34 cellular contexts compared by ENCODE assay signal in genomic region chr4:129852434-129852833, GRCh38.
"Had no signal": no experiment of that assay in that cellular context is flagged by ENCODE, and none has a peak within 500 bp of the region (broad histone marks: within the 10 kb centered on the region; RNA-seq: fewer than 3 reads in every experiment).

No MANE protein-coding gene starts in this region.

- H3K36me3 Mint-ChIP-seq: activated CD8-positive, alpha-beta memory T cell treated with anti-CD3 and anti-CD28 coated beads, Interleukin-2, amount 10 ng/mL, durations not matched to agents 7 days and 5 days; activated naive CD4-positive, alpha-beta T cell treated with anti-CD3 and anti-CD28 coated beads, Interleukin-2, amount 50 U/mL, for 24 hours; activated naive CD8-positive, alpha-beta T cell treated with anti-CD3 and anti-CD28 coated beads, Interleukin-2, amount 10 ng/mL, durations not matched to agents 7 days and 5 days had no signal

- H3K36me3 ChIP-seq: breast epithelium, MG63, SJCRH30, WERI-Rb-1 had no signal

- ATAC-seq: activated CD8-positive, alpha-beta memory T cell treated with anti-CD3 and anti-CD28 coated beads, Interleukin-2, amount 10 ng/mL, durations not matched to agents 7 days and 5 days; body of pancreas; K562 had no signal

- H3K4me3 ChIP-seq: body of pancreas, breast epithelium, K562, MG63, SJCRH30, SK-N-MC had no signal

- H3K27ac Mint-ChIP-seq: activated CD4-positive, alpha-beta memory T cell treated with anti-CD3 and anti-CD28 coated beads, Interleukin-2, amount 10 ng/mL, durations not matched to agents 7 days and 5 days; activated CD8-positive, alpha-beta memory T cell treated with anti-CD3 and anti-CD28 coated beads, Interleukin-2, amount 10 ng/mL, durations not matched to agents 7 days and 5 days; activated naive CD4-positive, alpha-beta T cell treated with anti-CD3 and anti-CD28 coated beads, Interleukin-2, amount 50 U/mL, for 24 hours; activated naive CD8-positive, alpha-beta T cell treated with anti-CD3 and anti-CD28 coated beads, Interleukin-2, amount 10 ng/mL, durations not matched to agents 7 days and 5 days; activated T-helper 2 cell treated with anti-CD3 and anti-CD28 coated beads, Interferon-gamma antibody, Interleukin-2, Interleukin-4, amounts not matched to agents 10 μg/mL and 5 μg/mL and 100 μg/mL, durations not matched to agents 14 hours and 24 hours and 36 hours had no signal

- H3K27me3 Mint-ChIP-seq: activated CD4-positive, alpha-beta memory T cell treated with anti-CD3 and anti-CD28 coated beads, Interleukin-2, amount 10 ng/mL, durations not matched to agents 7 days and 5 days; activated CD8-positive, alpha-beta memory T cell treated with anti-CD3 and anti-CD28 coated beads, Interleukin-2, amount 10 ng/mL, durations not matched to agents 7 days and 5 days; activated naive CD4-positive, alpha-beta T cell treated with anti-CD3 and anti-CD28 coated beads, Interleukin-2, amount 50 U/mL, for 24 hours; activated naive CD8-positive, alpha-beta T cell treated with anti-CD3 and anti-CD28 coated beads, Interleukin-2, amount 10 ng/mL, durations not matched to agents 7 days and 5 days had no signal

- DNase-seq: activated CD4-positive, alpha-beta memory T cell treated with anti-CD3 and anti-CD28 coated beads, Interleukin-2, amount 10 ng/mL, durations not matched to agents 7 days and 5 days; activated CD4-positive, alpha-beta T cell treated with anti-CD3 and anti-CD28 coated beads for 1 hour; activated CD4-positive, alpha-beta T cell treated with anti-CD3 and anti-CD28 coated beads for 48 hours; activated CD4-positive, CD25-positive, alpha-beta regulatory T cell; activated CD8-positive, alpha-beta memory T cell treated with anti-CD3 and anti-CD28 coated beads for 24 hours; activated CD8-positive, alpha-beta memory T cell treated with anti-CD3 and anti-CD28 coated beads, Interleukin-2, amount 10 ng/mL, durations not matched to agents 7 days and 5 days; activated CD8-positive, alpha-beta memory T cell treated with anti-CD3 and anti-CD28 coated beads, Interleukin-2, amount 50 U/mL, for 48 hours; activated gamma-delta T cell; activated naive CD4-positive, alpha-beta T cell treated with Interleukin-2 at 50 U/mL for 16 hours; activated naive CD8-positive, alpha-beta T cell treated with anti-CD3 and anti-CD28 coated beads, Interleukin-2, amount 10 ng/mL, durations not matched to agents 7 days and 5 days; amygdala; body of pancreas; Kasumi-1; MG63; NCI-H1048; NCI-H1105 treated with DMSO at 0.1 percent for 48 hours; NCI-H1436; NCI-H1694; NCI-H1930; NCI-H2107; NCI-H2171; NCI-H510A; NCI-H526; NCI-H82; NK-92 treated with Interleukin-12 subunit alpha and Interleukin-12 subunit beta, amount 100 ng/mL, for 24 hours; SHP77; SJCRH30; T1000; WERI-Rb-1 had no signal

- H3K27me3 ChIP-seq: body of pancreas, breast epithelium, MG63, SJCRH30 had no signal

- H3K4me3 Mint-ChIP-seq: activated CD4-positive, alpha-beta memory T cell treated with anti-CD3 and anti-CD28 coated beads, Interleukin-2, amount 10 ng/mL, durations not matched to agents 7 days and 5 days; activated CD8-positive, alpha-beta memory T cell treated with anti-CD3 and anti-CD28 coated beads, Interleukin-2, amount 10 ng/mL, durations not matched to agents 7 days and 5 days; activated naive CD4-positive, alpha-beta T cell treated with anti-CD3 and anti-CD28 coated beads, Interleukin-2, amount 50 U/mL, for 24 hours; activated naive CD8-positive, alpha-beta T cell treated with anti-CD3 and anti-CD28 coated beads, Interleukin-2, amount 10 ng/mL, durations not matched to agents 7 days and 5 days had no signal

- H3K9me3 ChIP-seq: body of pancreas, breast epithelium, MG63, SJCRH30 had no signal

- H3K4me1 Mint-ChIP-seq: activated CD4-positive, alpha-beta memory T cell treated with anti-CD3 and anti-CD28 coated beads, Interleukin-2, amount 10 ng/mL, durations not matched to agents 7 days and 5 days; activated CD8-positive, alpha-beta memory T cell treated with anti-CD3 and anti-CD28 coated beads, Interleukin-2, amount 10 ng/mL, durations not matched to agents 7 days and 5 days; activated naive CD4-positive, alpha-beta T cell treated with anti-CD3 and anti-CD28 coated beads, Interleukin-2, amount 50 U/mL, for 24 hours; activated naive CD8-positive, alpha-beta T cell treated with anti-CD3 and anti-CD28 coated beads, Interleukin-2, amount 10 ng/mL, durations not matched to agents 7 days and 5 days had no signal

- H3K4me1 ChIP-seq: body of pancreas, breast epithelium, SJCRH30 had no signal

- H3K27ac ChIP-seq: body of pancreas, breast epithelium, SJCRH30, SK-N-MC, WERI-Rb-1 had no signal

- H3K9me3 Mint-ChIP-seq: activated naive CD4-positive, alpha-beta T cell treated with anti-CD3 and anti-CD28 coated beads, Interleukin-2, amount 50 U/mL, for 24 hours; activated T-helper 2 cell treated with anti-CD3 and anti-CD28 coated beads, Interferon-gamma antibody, Interleukin-2, Interleukin-4, amounts not matched to agents 10 μg/mL and 5 μg/mL and 100 μg/mL, durations not matched to agents 14 hours and 24 hours and 36 hours had no signal
